ENCODE assay signal across 9 cellular contexts in genomic region chr2:48328159-48328816, GRCh38. TPM values are rescaled to one million over a fixed set of nuclear protein-coding genes. Genes with fewer than 3 reads are reported as not detected.
DNase-seq lines count a peak whose midpoint lies in the region; ATAC-seq and TF ChIP-seq lines count a peak whose summit lies in the region.
"Had no signal": no experiment of that assay in that cellular context is flagged by ENCODE, and none has a peak within 500 bp of the region (broad histone marks: within the 10 kb centered on the region; RNA-seq: fewer than 3 reads in every experiment).

No MANE protein-coding gene starts in this region.

- peaks cover 14% of the 10 kb centered on the region for H3K36me3 Mint-ChIP-seq in activated CD8-positive, alpha-beta T cell treated with anti-CD3 and anti-CD28 coated beads for 36 hours (ENCODE audit: low read depth)

- H3K4me1 Mint-ChIP-seq in activated CD8-positive, alpha-beta T cell treated with anti-CD3 and anti-CD28 coated beads for 36 hours (ENCODE audit: low read depth), result peaks cover 76% of the 10 kb centered on the region

- no peak overlapping the region for H3K4me3 Mint-ChIP-seq in activated CD8-positive, alpha-beta T cell treated with anti-CD3 and anti-CD28 coated beads for 36 hours
- H3K4me3 Mint-ChIP-seq: activated CD4-positive, alpha-beta memory T cell treated with anti-CD3 and anti-CD28 coated beads, Interleukin-2, amount 10 ng/mL, durations not matched to agents 7 days and 5 days had no signal

- intact Hi-C loops in activated CD8-positive, alpha-beta T cell treated with anti-CD3 and anti-CD28 coated beads for 36 hours (cut with micrococcal nuclease), result no loop called here

- H4K20me1 ChIP-seq in BLaER1 treated with 17β-estradiol and CSF1 and Interleukin-3, amounts not matched to agents 10 nM and 100 nM, result peaks cover 4 to 79% (median 51%) of the 10 kb centered on the region in 11 experiments; a peak in 18 of 22 replicates

- ATAC-seq in GM19025 (IDR thresholded peaks at IDR 0.05; ENCODE audit: low read depth, unreplicated experiment) (peak; percentile 51), HG02981 (IDR thresholded peaks at IDR 0.05; ENCODE audit: unreplicated experiment) (peak; percentile 71)
- peak; percentile 38 for ATAC-seq in activated CD8-positive, alpha-beta T cell treated with anti-CD3 and anti-CD28 coated beads for 36 hours

- peaks cover 0 to 7% (median 3%) of the 10 kb centered on the region in 11 experiments; a peak in 12 of 22 replicates for H3K9me3 ChIP-seq in BLaER1 treated with 17β-estradiol and CSF1 and Interleukin-3, amounts not matched to agents 10 nM and 100 nM (replicated peaks in 1 of 11)

- H3K27me3 Mint-ChIP-seq in activated CD8-positive, alpha-beta T cell treated with anti-CD3 and anti-CD28 coated beads for 36 hours, result no peaks in the 10 kb centered on the region
- H3K27me3 Mint-ChIP-seq: activated CD4-positive, alpha-beta memory T cell treated with anti-CD3 and anti-CD28 coated beads, Interleukin-2, amount 10 ng/mL, durations not matched to agents 7 days and 5 days had no signal

- no peak overlapping the region for H3K27ac Mint-ChIP-seq in activated CD8-positive, alpha-beta T cell treated with anti-CD3 and anti-CD28 coated beads for 36 hours
- H3K27ac Mint-ChIP-seq: activated CD4-positive, alpha-beta memory T cell treated with anti-CD3 and anti-CD28 coated beads, Interleukin-2, amount 10 ng/mL, durations not matched to agents 7 days and 5 days had no signal

- H3K27me3 ChIP-seq in BLaER1 treated with 17β-estradiol and CSF1 and Interleukin-3, amounts not matched to agents 10 nM and 100 nM, result no peaks in the 10 kb centered on the region

- H3K4me1 ChIP-seq in BLaER1 treated with 17β-estradiol and CSF1 and Interleukin-3, amounts not matched to agents 10 nM and 100 nM, result peaks cover 20 to 89% (median 42%) of the 10 kb centered on the region in 10 experiments

- H3K4me2 ChIP-seq in BLaER1 treated with 17β-estradiol and CSF1 and Interleukin-3, amounts not matched to agents 10 nM and 100 nM, result peak overlapping the region in 9 of 11 experiments; percentile 24 to 93 (median 64); a peak in 16 of 22 replicates

- POLR2A ChIA-PET in activated CD8-positive, alpha-beta T cell treated with anti-CD3 and anti-CD28 coated beads for 36 hours (lab: Charles Lee), result no interaction called here

- H3K27ac ChIP-seq in BLaER1 treated with 17β-estradiol and CSF1 and Interleukin-3, amounts not matched to agents 10 nM and 100 nM, result peak overlapping the region in 10 of 11 experiments; percentile 21 to 76 (median 54); a peak in 16 of 22 replicates

- TF ChIP-seq CTCF in activated CD8-positive, alpha-beta T cell treated with anti-CD3 and anti-CD28 coated beads for 36 hours (IDR thresholded peaks at IDR 0.05), result no peak

- CTCF ChIA-PET in activated CD8-positive, alpha-beta T cell treated with anti-CD3 and anti-CD28 coated beads for 36 hours (lab: Charles Lee), result no interaction called here

- no peak for DNase-seq in activated CD8-positive, alpha-beta T cell treated with anti-CD3 and anti-CD28 coated beads for 36 hours
- DNase-seq in NCI-H2196 (lab: John Stamatoyannopoulos, UW; ENCODE audit: unreplicated experiment), result no peak
- DNase-seq in COR-L47 (lab: John Stamatoyannopoulos, UW), result no peak
- no peak for DNase-seq in SIG-M5 (lab: John Stamatoyannopoulos, UW)
- no peak for DNase-seq in MV-4-11 (lab: John Stamatoyannopoulos, UW)
- DNase-seq: activated CD4-positive, alpha-beta memory T cell treated with anti-CD3 and anti-CD28 coated beads, Interleukin-2, amount 10 ng/mL, durations not matched to agents 7 days and 5 days had no signal

- peaks cover 3% of the 10 kb centered on the region for H3K9me3 Mint-ChIP-seq in activated CD8-positive, alpha-beta T cell treated with anti-CD3 and anti-CD28 coated beads for 36 hours

- no peak overlapping the region for H3K4me3 ChIP-seq in BLaER1 treated with 17β-estradiol and CSF1 and Interleukin-3, amounts not matched to agents 10 nM and 100 nM

- H3K36me3 ChIP-seq in BLaER1 treated with 17β-estradiol and CSF1 and Interleukin-3, amounts not matched to agents 10 nM and 100 nM, result peaks cover 0 to 8% (median 4%) of the 10 kb centered on the region in 11 experiments; a peak in 7 of 22 replicates

- peak overlapping the region in 4 of 11 experiments; percentile 31 to 52 (median 43); a peak in 3 of 22 replicates for H3K9ac ChIP-seq in BLaER1 treated with 17β-estradiol and CSF1 and Interleukin-3, amounts not matched to agents 10 nM and 100 nM

RNA-seq across cellular contexts. Expression of gene FOXN2, which starts 13.8 kb away (rescaled TPM):
- 10 to 100 TPM; 56.4 to 58.3 TPM for total RNA-seq in activated CD8-positive, alpha-beta T cell treated with anti-CD3 and anti-CD28 coated beads for 36 hours
